Comparison of ENCODE assay signal across 9 cellular contexts in the genomic region with DNA sequence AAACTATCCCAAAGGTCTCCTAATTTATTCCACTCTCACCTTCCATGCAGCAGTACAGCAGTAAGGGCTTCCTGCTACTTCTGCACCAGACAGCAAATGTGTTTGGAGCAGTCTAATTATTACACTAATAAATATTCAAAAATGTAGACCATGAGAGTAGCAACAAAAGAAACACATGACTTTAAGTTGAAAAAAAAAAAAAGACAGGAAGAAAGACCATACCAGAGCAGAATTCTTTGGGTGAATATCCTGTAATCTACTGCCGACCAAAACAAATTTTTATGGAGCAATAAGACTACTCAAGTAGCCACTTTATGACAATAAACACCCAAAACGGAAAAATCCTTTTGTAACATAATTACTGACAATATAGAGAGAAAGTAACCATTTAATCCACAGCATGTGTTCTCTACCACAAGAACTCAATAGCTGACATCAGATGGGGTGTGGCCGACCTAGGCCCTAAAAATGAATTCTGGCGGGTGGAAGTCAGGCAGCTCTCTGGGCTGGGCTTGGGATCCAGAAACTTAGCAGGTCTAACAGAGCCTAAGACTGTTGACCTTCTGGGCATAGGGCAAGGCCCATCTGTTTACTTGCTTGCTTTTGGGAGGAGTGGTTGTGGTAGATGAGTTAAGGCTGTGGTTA. TPM values are rescaled to one million over a fixed set of nuclear protein-coding genes. Genes with fewer than 3 reads are reported as not detected.
DNase-seq lines count a peak whose midpoint lies in the region; ATAC-seq and TF ChIP-seq lines count a peak whose summit lies in the region.
"Had no signal": no experiment of that assay in that cellular context is flagged by ENCODE, and none has a peak within 500 bp of the region (broad histone marks: within the 10 kb centered on the region; RNA-seq: fewer than 3 reads in every experiment).

No MANE protein-coding gene starts in this region.

- peaks cover 27 to 86% (median 61%) of the 10 kb centered on the region in 6 donors for H3K4me1 ChIP-seq in spleen

- H3K27ac ChIP-seq in spleen: peak overlapping the region in 7 of 8 donors; percentile 39 to 98 (median 65)
- H3K27ac ChIP-seq: HL-60 had no signal

- H3K36me3 ChIP-seq in spleen: no peaks in the 10 kb centered on the region

- H3K4me3 ChIP-seq in spleen: peak overlapping the region in 2 of 8 donors; percentile 1 to 11

- WGBS in spleen, 5 donors: 68 to 76% (median 70%) methylated on average over 4 of the region's 4 CpGs

- DNase-seq in NCI-H82 (lab: John Stamatoyannopoulos, UW) (peak; percentile 19), NCI-H82 treated with DMSO at 0.1 percent for 48 hours (lab: John Stamatoyannopoulos, UW; ENCODE audit: unreplicated experiment) (no peak), T-helper 1 cell (peak in 3 of 5 donors; percentile 11 to 23 (median 12)), dermis blood vessel endothelial cell (peak; percentile 16), spleen (no peak), NCI-H510A (lab: John Stamatoyannopoulos, UW) (no peak), globus pallidus (ENCODE audit: low spot score) (no peak)

- ATAC-seq in GM19035 (IDR thresholded peaks at IDR 0.05; ENCODE audit: unreplicated experiment): no peak

- H3K9me3 ChIP-seq in spleen: no peaks in the 10 kb centered on the region

- intact Hi-C loops in spleen (cut with DNase I; ENCODE audit: low total_unique reads): loop anchor here (10.0 kb wide), 1 partner anchor 155 kb away; no protein-coding TSS in a partner anchor

- peaks cover 0 to 16% (median 0%) of the 10 kb centered on the region in 7 donors for H3K27me3 ChIP-seq in spleen (replicated peaks in 1 of 7)

- no peak for TF ChIP-seq CTCF in spleen (IDR thresholded peaks at IDR 0.05 in 8 of 11, conservative IDR thresholded peaks at IDR 0.05 in 3 of 11)

- no peak for TF ChIP-seq POLR2A in spleen (IDR thresholded peaks at IDR 0.05)

RNA-seq across cellular contexts. Expression of a gene that starts 4.6 kb away (rescaled TPM):
- total RNA-seq in dermis blood vessel endothelial cell: 4.8 and 11.6 TPM in 2 replicates
- total RNA-seq in spleen: 10 to 100 TPM; 27.5 to 46.0 (median 33.9) TPM
- polyA plus RNA-seq in spleen: 1 to 10 TPM; 3.8 to 4.5 (median 3.9) TPM

Comparison
In these comparisons a context has a peak if more than half of its experiments do, and no peak if none do; other contexts are left out.
1. DNase-seq: peak in NCI-H82 (single experiment), T-helper 1 cell (3 of 5) and dermis blood vessel endothelial cell (single experiment); none in NCI-H82 treated with DMSO at 0.1 percent for 48 hours (single experiment), spleen (single experiment), NCI-H510A (single experiment) and globus pallidus (single experiment).